Comparison of ENCODE assay signal across 8 cellular contexts in the genomic region with DNA sequence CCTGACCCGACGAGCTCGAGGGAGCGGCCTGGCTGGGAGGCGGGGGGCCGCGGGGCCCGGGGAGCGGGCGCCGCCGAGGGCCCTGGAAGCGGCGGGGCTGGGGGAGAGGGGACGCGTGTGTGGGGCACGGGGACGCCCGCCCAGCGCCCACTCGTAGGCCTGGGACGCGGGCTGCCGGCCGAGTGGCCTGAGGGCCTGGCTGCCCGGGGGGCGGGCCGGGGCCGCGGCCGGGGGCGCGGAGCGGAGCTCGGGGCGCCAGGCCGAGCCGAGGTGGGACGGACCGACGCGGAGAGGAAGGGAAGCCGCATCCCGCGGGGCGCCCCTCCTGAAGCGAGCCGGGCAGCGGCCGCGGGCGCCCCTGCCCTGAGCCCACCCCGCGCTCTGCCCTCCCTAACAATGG.
DNase-seq lines count a peak whose midpoint lies in the region; ATAC-seq and TF ChIP-seq lines count a peak whose summit lies in the region.
"Not testable (repeated sequence)": the region's sequence is repeated elsewhere in the genome, so short reads cannot be mapped to it uniquely, and the experiment has no call there.

No MANE protein-coding gene starts in this region.

- H3K79me2 ChIP-seq in OCI-LY3 (ENCODE audit: low read length), result not testable (repeated sequence)

- not testable (repeated sequence) for H3K36me3 ChIP-seq in CD8-positive, alpha-beta memory T cell (ENCODE audit: insufficient read depth, low read length); OCI-LY3 (replicated peaks; ENCODE audit: low read depth, low read length); mesodermal cell (ENCODE audit: control insufficient read depth, insufficient read depth, low read length)

- H3K36me3 Mint-ChIP-seq in CD8-positive, alpha-beta memory T cell; stimulated activated memory B cell treated with anti-CD40 and anti-IgM and Interleukin-4, amounts not matched to agents 10 μg/mL and 1 μg/mL and 100 μg/mL, for 72 hours: not testable (repeated sequence)

- not testable (repeated sequence) for H4K20me1 ChIP-seq in OCI-LY3 (ENCODE audit: insufficient read depth, low read length)

- not testable (repeated sequence) for H3K4me3 ChIP-seq in CD8-positive, alpha-beta memory T cell (ENCODE audit: low read length)
- H3K4me3 ChIP-seq in OCI-LY3 (ENCODE audit: low read length) (peak overlapping the region; percentile 76), fibroblast of pulmonary artery (replicated peaks; ENCODE audit: low read depth, low read length) (peak overlapping the region; percentile 41), mesodermal cell (ENCODE audit: extremely low read depth, insufficient read depth, low read length, poor library complexity, severe bottlenecking) (peak overlapping the region; percentile 38)

- H3K27me3 Mint-ChIP-seq in CD8-positive, alpha-beta memory T cell; stimulated activated memory B cell treated with anti-CD40 and anti-IgM and Interleukin-4, amounts not matched to agents 10 μg/mL and 1 μg/mL and 100 μg/mL, for 72 hours: not testable (repeated sequence)

- DNase-seq in CD8-positive, alpha-beta memory T cell, result peak in 1 of 5 donors; percentile 48
- peak; percentile 12 for DNase-seq in activated naive CD4-positive, alpha-beta T cell treated with anti-CD3 and anti-CD28 coated beads, Interleukin-2, amount 50 U/mL, for 16 hours
- DNase-seq in fibroblast of pulmonary artery (ENCODE audit: low read depth), result not testable (repeated sequence)

- H3K4me2 ChIP-seq in OCI-LY3 (ENCODE audit: low read length), result not testable (repeated sequence)

- H3K4me1 Mint-ChIP-seq in CD8-positive, alpha-beta memory T cell; stimulated activated memory B cell treated with anti-CD40 and anti-IgM and Interleukin-4, amounts not matched to agents 10 μg/mL and 1 μg/mL and 100 μg/mL, for 72 hours: not testable (repeated sequence)

- CTCF ChIA-PET in CD8-positive, alpha-beta memory T cell (lab: Charles Lee), result not testable (repeated sequence)

- not testable (repeated sequence) for H2AFZ ChIP-seq in OCI-LY3 (ENCODE audit: low read depth, low read length)

- 0 out of 2 replicates have a peak overlapping the region, but pooled peaks have one; percentile 30 for H3K9ac ChIP-seq in OCI-LY3 (ENCODE audit: low read length)

- not testable (repeated sequence) for H3K4me1 ChIP-seq in CD8-positive, alpha-beta memory T cell (ENCODE audit: insufficient read depth, low read length); OCI-LY3 (ENCODE audit: low read length); mesodermal cell (ENCODE audit: control insufficient read depth, insufficient read depth, low read length, poor library complexity, severe bottlenecking)

- H3K27ac ChIP-seq in CD8-positive, alpha-beta memory T cell (ENCODE audit: low read depth, low read length); OCI-LY3 (ENCODE audit: low read length); mesodermal cell (ENCODE audit: low read depth, low read length, severe bottlenecking): not testable (repeated sequence)

- H3K9me3 ChIP-seq in CD8-positive, alpha-beta memory T cell (ENCODE audit: low read length); OCI-LY3 (ENCODE audit: insufficient read depth, low read length); mesodermal cell (ENCODE audit: control insufficient read depth, low read length): not testable (repeated sequence)

- ATAC-seq in GM21367 (IDR thresholded peaks at IDR 0.05; ENCODE audit: unreplicated experiment) (peak; percentile 32), HG03025 (IDR thresholded peaks at IDR 0.05; ENCODE audit: low FRiP score, unreplicated experiment) (peak; percentile 28)
- peak; percentile 76 for ATAC-seq in stimulated activated memory B cell treated with anti-CD40 and anti-IgM and Interleukin-4, amounts not matched to agents 10 μg/mL and 1 μg/mL and 100 μg/mL, for 72 hours

- peak overlapping the region; percentile 79 to 92 (median 87) for H3K4me3 Mint-ChIP-seq in CD8-positive, alpha-beta memory T cell
- peak overlapping the region; percentile 76 for H3K4me3 Mint-ChIP-seq in stimulated activated memory B cell treated with anti-CD40 and anti-IgM and Interleukin-4, amounts not matched to agents 10 μg/mL and 1 μg/mL and 100 μg/mL, for 72 hours

- H3K27ac Mint-ChIP-seq in CD8-positive, alpha-beta memory T cell, result not testable (repeated sequence)
- peak overlapping the region; percentile 58 for H3K27ac Mint-ChIP-seq in stimulated activated memory B cell treated with anti-CD40 and anti-IgM and Interleukin-4, amounts not matched to agents 10 μg/mL and 1 μg/mL and 100 μg/mL, for 72 hours

- H3K27me3 ChIP-seq in CD8-positive, alpha-beta memory T cell (ENCODE audit: insufficient read depth, low read length, poor library complexity, severe bottlenecking); OCI-LY3 (ENCODE audit: low read depth, low read length): not testable (repeated sequence)

- H3K9me3 Mint-ChIP-seq in CD8-positive, alpha-beta memory T cell; stimulated activated memory B cell treated with anti-CD40 and anti-IgM and Interleukin-4, amounts not matched to agents 10 μg/mL and 1 μg/mL and 100 μg/mL, for 72 hours: not testable (repeated sequence)

- 0% methylated on average over 16 of the region's 54 CpGs; no CpG with 5 or more reads in 1 of the 2 experiments for WGBS in mesodermal cell (ENCODE audit: insufficient coverage in 2 of 2), 2 experiments

- POLR2A ChIA-PET in CD8-positive, alpha-beta memory T cell (lab: Charles Lee), result not testable (repeated sequence)

- TF ChIP-seq CTCF in OCI-LY3 (IDR thresholded peaks at IDR 0.05; ENCODE audit: low read depth, low read length); fibroblast of pulmonary artery (IDR thresholded peaks at IDR 0.05; ENCODE audit: low read length, missing control alignments): not testable (repeated sequence)
